1 cellular context compared by ENCODE assay signal in the genomic region with DNA sequence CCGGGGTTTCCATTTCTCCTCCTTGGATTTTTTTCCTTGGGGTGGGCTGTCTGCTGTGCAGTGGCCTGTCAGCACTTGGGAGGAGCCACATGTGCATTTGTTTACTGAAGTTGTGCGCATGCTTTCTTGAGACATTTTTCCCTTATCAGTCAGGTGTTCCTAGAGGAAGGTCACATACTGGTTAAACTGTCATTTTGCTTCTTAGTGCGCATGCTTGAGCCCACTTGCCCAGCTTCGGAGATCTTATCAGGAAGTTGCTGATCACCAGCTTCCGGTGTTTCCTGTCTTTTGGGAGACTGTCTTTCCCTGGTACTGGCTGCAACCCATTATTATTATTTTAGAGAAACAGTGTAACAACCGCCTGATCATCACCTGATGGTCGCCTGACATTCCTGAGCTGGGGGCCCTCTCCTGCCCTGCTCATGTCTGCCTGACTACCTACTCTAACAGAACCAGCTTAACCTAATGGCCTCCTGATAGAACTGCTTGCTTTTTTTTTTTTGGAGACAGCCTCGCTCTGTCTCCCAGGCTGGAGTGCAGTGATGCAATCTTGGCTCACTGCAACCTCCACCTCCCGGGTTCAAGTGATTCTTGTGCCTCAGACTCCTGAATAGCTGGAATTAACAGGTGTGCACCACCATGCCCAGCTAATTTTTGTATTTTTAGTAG.
TF ChIP-seq lines count a peak whose summit lies in the region.

No MANE protein-coding gene starts in this region.

TF ChIP-seq in endothelial cell of umbilical vein, 7 proteins besides CTCF, POLR2A, EP300 and RAD21 (continued from another document):
- no peak for TF ChIP-seq MYC (IDR thresholded peaks at IDR 0.05; ENCODE audit: low read depth, low read length)
